Comparison of ENCODE assay signal across 1 cellular context in the genomic region with DNA sequence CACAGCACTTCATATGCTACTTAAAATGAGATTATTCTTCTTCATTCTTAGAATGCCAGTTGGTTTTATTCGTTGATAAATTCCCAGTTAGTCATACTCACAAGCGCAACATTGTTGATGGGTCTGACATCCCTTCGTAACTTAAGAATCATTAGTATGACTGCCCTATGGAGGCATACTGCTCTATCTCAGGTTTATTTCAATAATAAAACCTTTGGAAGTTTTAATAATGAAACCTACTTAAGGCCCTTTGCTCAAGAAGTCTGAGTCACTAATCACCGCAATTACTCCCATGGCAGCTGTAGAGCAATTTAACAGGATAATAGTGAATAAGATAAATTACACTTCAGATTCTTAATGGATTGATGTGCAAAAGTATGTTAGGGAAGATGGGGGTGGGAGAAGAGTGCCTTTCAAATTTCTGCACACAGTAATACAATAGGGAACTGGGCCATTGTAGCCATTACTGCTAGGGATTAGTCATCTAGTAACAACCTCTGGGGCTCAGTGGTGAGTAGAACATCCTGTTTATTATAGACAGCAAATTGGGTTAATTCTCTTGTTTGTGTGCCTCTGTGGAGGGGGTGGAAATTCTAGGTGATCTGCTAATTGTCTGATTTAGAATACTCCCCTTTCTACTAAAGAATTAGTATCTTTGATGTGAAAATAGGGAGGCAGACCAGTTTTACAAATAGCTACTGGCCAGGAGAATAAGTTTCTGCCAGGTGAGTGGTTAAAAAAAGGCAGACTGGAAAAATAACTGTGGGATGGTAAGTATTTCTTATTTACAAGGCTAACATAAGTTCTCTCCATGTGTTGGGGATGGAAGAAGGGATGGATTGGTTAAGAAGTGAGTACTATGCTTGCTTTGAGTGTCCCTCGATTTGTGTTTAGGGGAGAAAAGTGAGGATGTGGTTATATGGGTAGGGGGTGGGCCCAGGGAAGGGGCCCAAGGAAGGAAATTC.
TF ChIP-seq lines count a peak whose summit lies in the region.

No MANE protein-coding gene starts in this region.

TF ChIP-seq in GM23338, 12 proteins besides CTCF, POLR2A, EP300 and RAD21 (continued from another document):
- no peak for TF ChIP-seq EZH2 (IDR thresholded peaks at IDR 0.05; ENCODE audit: low read depth, unreplicated experiment)
- TF ChIP-seq EZH2phosphoT487 (IDR thresholded peaks at IDR 0.05; ENCODE audit: unreplicated experiment): no peak
- TF ChIP-seq, protein P1, sequence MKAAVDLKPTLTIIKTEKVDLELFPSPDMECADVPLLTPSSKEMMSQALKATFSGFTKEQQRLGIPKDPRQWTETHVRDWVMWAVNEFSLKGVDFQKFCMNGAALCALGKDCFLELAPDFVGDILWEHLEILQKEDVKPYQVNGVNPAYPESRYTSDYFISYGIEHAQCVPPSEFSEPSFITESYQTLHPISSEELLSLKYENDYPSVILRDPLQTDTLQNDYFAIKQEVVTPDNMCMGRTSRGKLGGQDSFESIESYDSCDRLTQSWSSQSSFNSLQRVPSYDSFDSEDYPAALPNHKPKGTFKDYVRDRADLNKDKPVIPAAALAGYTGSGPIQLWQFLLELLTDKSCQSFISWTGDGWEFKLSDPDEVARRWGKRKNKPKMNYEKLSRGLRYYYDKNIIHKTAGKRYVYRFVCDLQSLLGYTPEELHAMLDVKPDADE (IDR thresholded peaks at IDR 0.05): no peak
- TF ChIP-seq POLR2AphosphoS5 (IDR thresholded peaks at IDR 0.05; ENCODE audit: low read depth): no peak
- no peak for TF ChIP-seq ZNF331 (CRISPR knock-in tag; IDR thresholded peaks at IDR 0.05; ENCODE audit: low read depth)
